In genomic region chr4:6221851-6222760, GRCh38 we compare ENCODE assay signal across 9 cellular contexts. TPM values are rescaled to one million over a fixed set of nuclear protein-coding genes. Genes with fewer than 3 reads are reported as not detected.
DNase-seq lines count a peak whose midpoint lies in the region; ATAC-seq and TF ChIP-seq lines count a peak whose summit lies in the region.
"Had no signal": no experiment of that assay in that cellular context is flagged by ENCODE, and none has a peak within 500 bp of the region (broad histone marks: within the 10 kb centered on the region; RNA-seq: fewer than 3 reads in every experiment).

No MANE protein-coding gene starts in this region.

- ATAC-seq in natural killer cell treated with Interleukin-12 subunit alpha and Interleukin-12 subunit beta and Interleukin-15 and Interleukin-18, amount 100 ng/mL, for 72 hours = peak; percentile 88 to 90
- ATAC-seq in HG03045 (IDR thresholded peaks at IDR 0.05; ENCODE audit: unreplicated experiment) = no peak

- peaks cover 0 to 15% of the 10 kb centered on the region in 2 donors for H3K4me1 Mint-ChIP-seq in natural killer cell treated with Interleukin-12 subunit alpha and Interleukin-12 subunit beta and Interleukin-15 and Interleukin-18, amount 100 ng/mL, for 72 hours (ENCODE audit: low read depth in 2 of 2)
- H3K4me1 Mint-ChIP-seq: activated naive CD4-positive, alpha-beta T cell treated with anti-CD3 and anti-CD28 coated beads, Interleukin-2, amount 50 U/mL, for 24 hours had no signal

- in situ Hi-C loops in GM13977 (cut with MboI; ENCODE audit: low pct_unique_long_range_greater_than_20kb, low sequenced_read_pairs, unreplicated experiment) = no loop called here

- DNase-seq in Daoy (ENCODE audit: low read depth) (peak; percentile 59), NCI-H526 treated with DMSO at 0.1 percent for 48 hours (lab: John Stamatoyannopoulos, UW) (peak; percentile 55), epithelial cell of esophagus (ENCODE audit: low read depth) (peak; percentile 5), GOT3 (lab: John Stamatoyannopoulos, UW) (no peak), MV-4-11 (lab: John Stamatoyannopoulos, UW) (no peak), GM13977 (ENCODE audit: low spot score) (no peak)
- DNase-seq in natural killer cell treated with Interleukin-12 subunit alpha and Interleukin-12 subunit beta and Interleukin-15 and Interleukin-18, amount 100 ng/mL, for 72 hours (ENCODE audit: low spot score) = no peak

- H3K36me3 Mint-ChIP-seq in natural killer cell treated with Interleukin-12 subunit alpha and Interleukin-12 subunit beta and Interleukin-15 and Interleukin-18, amount 100 ng/mL, for 72 hours = no peaks in the 10 kb centered on the region

- no peak overlapping the region for H3K4me3 ChIP-seq in epithelial cell of esophagus (ENCODE audit: low read length)

- no peak for TF ChIP-seq CTCF in epithelial cell of esophagus (IDR thresholded peaks at IDR 0.05; ENCODE audit: insufficient read depth, low read depth, low read length, missing control alignments)
- no peak for TF ChIP-seq CTCF in GM13977 (IDR thresholded peaks at IDR 0.05; ENCODE audit: extremely low read depth, insufficient read depth, missing control alignments)

- H3K4me3 Mint-ChIP-seq in natural killer cell treated with Interleukin-12 subunit alpha and Interleukin-12 subunit beta and Interleukin-15 and Interleukin-18, amount 100 ng/mL, for 72 hours = peak overlapping the region; percentile 41
- H3K4me3 Mint-ChIP-seq: activated naive CD4-positive, alpha-beta T cell treated with anti-CD3 and anti-CD28 coated beads, Interleukin-2, amount 50 U/mL, for 24 hours had no signal

- peaks cover 26 to 30% of the 10 kb centered on the region in 2 donors for H3K27me3 Mint-ChIP-seq in natural killer cell treated with Interleukin-12 subunit alpha and Interleukin-12 subunit beta and Interleukin-15 and Interleukin-18, amount 100 ng/mL, for 72 hours

- no peaks in the 10 kb centered on the region for H3K9me3 Mint-ChIP-seq in natural killer cell treated with Interleukin-12 subunit alpha and Interleukin-12 subunit beta and Interleukin-15 and Interleukin-18, amount 100 ng/mL, for 72 hours
- H3K9me3 Mint-ChIP-seq: activated naive CD4-positive, alpha-beta T cell treated with anti-CD3 and anti-CD28 coated beads, Interleukin-2, amount 50 U/mL, for 24 hours had no signal

- no peak overlapping the region for H3K27ac Mint-ChIP-seq in natural killer cell treated with Interleukin-12 subunit alpha and Interleukin-12 subunit beta and Interleukin-15 and Interleukin-18, amount 100 ng/mL, for 72 hours
- H3K27ac Mint-ChIP-seq: activated naive CD4-positive, alpha-beta T cell treated with anti-CD3 and anti-CD28 coated beads, Interleukin-2, amount 50 U/mL, for 24 hours had no signal

RNA-seq across cellular contexts. Expression of gene JAKMIP1, which starts 21.8 kb away (rescaled TPM):
- total RNA-seq in Daoy (2014; rRNA removed; shearing (Covaris generic)) = 0.40 and 1.3 TPM in 2 replicates
- 10 to 100 TPM; 16.3 to 66.7 TPM for total RNA-seq in natural killer cell treated with Interleukin-12 subunit alpha and Interleukin-12 subunit beta and Interleukin-15 and Interleukin-18, amount 100 ng/mL, for 72 hours

RNA-seq across cellular contexts. Expression of gene WFS1, which starts 47.5 kb away (rescaled TPM):
- 17.6 and 19.3 TPM in 2 replicates for total RNA-seq in Daoy (2014; rRNA removed; shearing (Covaris generic))
- total RNA-seq in natural killer cell treated with Interleukin-12 subunit alpha and Interleukin-12 subunit beta and Interleukin-15 and Interleukin-18, amount 100 ng/mL, for 72 hours = 1 to 10 TPM; 3.1 to 7.4 TPM

Comparison
In these comparisons a context has a peak if more than half of its experiments do, and no peak if none do; other contexts are left out.
1. DNase-seq: peak in Daoy (single experiment), NCI-H526 treated with DMSO at 0.1 percent for 48 hours (single experiment) and epithelial cell of esophagus (single experiment); none in natural killer cell treated with Interleukin-12 subunit alpha and Interleukin-12 subunit beta and Interleukin-15 and Interleukin-18, amount 100 ng/mL, for 72 hours (single experiment), GOT3 (single experiment), MV-4-11 (single experiment) and GM13977 (single experiment).